ENCODE assay signal across 2 cellular contexts in the genomic region with DNA sequence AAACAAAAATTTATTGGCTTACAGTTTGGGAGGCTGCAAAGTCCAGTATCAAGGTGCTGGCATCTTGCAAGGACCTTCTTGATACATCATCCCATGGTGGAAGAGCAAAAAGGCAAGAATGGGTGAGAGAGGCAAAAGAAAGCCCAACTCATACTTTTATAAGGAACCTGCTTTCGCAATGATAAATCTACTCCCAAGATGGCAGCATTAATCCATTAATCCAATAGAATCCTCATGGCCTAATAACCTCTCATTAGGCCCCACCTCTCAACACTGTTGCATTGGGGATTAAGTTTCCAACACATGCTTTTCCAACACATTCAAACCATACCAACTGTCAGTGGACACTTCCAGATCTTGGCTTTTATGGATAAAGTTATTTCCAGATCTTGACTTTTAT.
TF ChIP-seq lines count a peak whose summit lies in the region.

No MANE protein-coding gene starts in this region.

TF ChIP-seq in HCT116, 20 proteins besides CTCF, POLR2A, EP300 and RAD21 (continued from another document):
- TF ChIP-seq ATF3 (IDR thresholded peaks at IDR 0.05): no peak
- no peak for TF ChIP-seq FOSL1 (IDR thresholded peaks at IDR 0.05; ENCODE audit: low read depth)
- TF ChIP-seq SRF (IDR thresholded peaks at IDR 0.05; ENCODE audit: low read depth): no peak
- no peak for TF ChIP-seq TCF7L2 (IDR thresholded peaks at IDR 0.05; ENCODE audit: borderline replicate concordance, extremely low read depth, insufficient read depth, insufficient read length)
- no peak for TF ChIP-seq YY1 (IDR thresholded peaks at IDR 0.05; ENCODE audit: extremely low read depth, insufficient replicate concordance, low read depth, low read length)
- no peak for TF ChIP-seq POLR2AphosphoS5 (IDR thresholded peaks at IDR 0.05; ENCODE audit: low read depth, low read length)
- no peak for TF ChIP-seq JUND (IDR thresholded peaks at IDR 0.05)
- TF ChIP-seq CBX3 (IDR thresholded peaks at IDR 0.05; ENCODE audit: low read depth): no peak
TF ChIP-seq in HCT116: peak in this region for 0.

TF ChIP-seq in H1, 55 proteins besides CTCF, POLR2A, EP300 and RAD21:
- peak; percentile 27; the same call in 1 of the 2 replicates for TF ChIP-seq CEBPB (IDR thresholded peaks at IDR 0.05; ENCODE audit: low read depth, low read length)
- no peak for TF ChIP-seq CBX8 (IDR thresholded peaks at IDR 0.05; ENCODE audit: borderline replicate concordance, low read depth, low read length)
TF ChIP-seq in H1: peak in this region for 1.
